14 cellular contexts compared by ENCODE assay signal in the genomic region with DNA sequence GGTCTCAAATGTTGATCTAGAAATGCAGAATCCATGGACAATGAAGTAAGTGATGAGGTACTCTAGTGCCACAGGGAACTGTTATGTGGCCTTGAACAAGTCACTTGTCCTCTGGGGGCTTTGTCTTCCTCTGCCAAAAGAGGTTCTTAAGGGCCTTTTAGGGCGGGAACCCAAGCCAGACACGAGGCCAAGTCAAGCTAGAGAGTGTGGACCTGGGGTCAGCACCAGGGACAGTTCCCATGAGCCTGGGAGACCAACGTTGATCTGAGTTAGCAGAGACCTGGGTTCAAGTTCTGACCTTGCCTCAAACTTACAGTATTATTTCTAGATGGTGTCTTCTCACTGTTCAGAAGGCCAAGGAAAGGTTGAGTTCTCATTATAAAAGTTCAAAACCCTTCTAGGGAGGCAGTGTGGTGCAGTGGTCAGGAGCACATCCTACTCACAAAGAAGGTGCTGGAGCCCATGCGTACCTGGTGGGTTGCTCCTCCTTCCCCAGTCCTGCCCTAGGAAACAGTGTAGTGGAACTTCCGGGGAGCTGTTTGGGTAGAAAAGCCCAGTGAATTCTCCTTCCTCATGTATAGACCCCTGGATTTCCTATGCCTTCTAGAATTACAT.
DNase-seq lines count a peak whose midpoint lies in the region; ATAC-seq and TF ChIP-seq lines count a peak whose summit lies in the region.
"Had no signal": no experiment of that assay in that cellular context is flagged by ENCODE, and none has a peak within 500 bp of the region (broad histone marks: within the 10 kb centered on the region; RNA-seq: fewer than 3 reads in every experiment).

No MANE protein-coding gene starts in this region.

- H3K9ac ChIP-seq in adipocyte (ENCODE audit: low read length): no peak overlapping the region

- TF ChIP-seq POLR2A in heart left ventricle (IDR thresholded peaks at IDR 0.05): no peak

- H3K4me3 ChIP-seq in Jurkat, Clone E6-1 (ENCODE audit: low read length): no peak overlapping the region
- H3K4me3 ChIP-seq in adipocyte (ENCODE audit: low read length) (no peak overlapping the region), heart left ventricle (no peak overlapping the region)

- no peaks in the 10 kb centered on the region for H3K4me1 ChIP-seq in adipocyte (ENCODE audit: control insufficient read depth, insufficient read depth, low read length)
- no peaks in the 10 kb centered on the region for H3K4me1 ChIP-seq in heart left ventricle

- 25 to 34% (median 30%) methylated on average over 5 of the region's 5 CpGs for WGBS in heart left ventricle, 4 donors

- TF ChIP-seq CTCF in heart left ventricle (IDR thresholded peaks at IDR 0.05): no peak

- H3K9me3 ChIP-seq in adipocyte (ENCODE audit: control insufficient read depth, low read length) (no peaks in the 10 kb centered on the region), heart left ventricle (no peaks in the 10 kb centered on the region)

- intact Hi-C loops in heart left ventricle (cut with DNase I): loop anchor here in 1 of 10 donors (10.0 kb wide), 1 partner anchor 231 kb away; no protein-coding TSS in a partner anchor

- peak; percentile 43 for DNase-seq in ELF-1 (ENCODE audit: low read depth, low spot score)
- peak; percentile 22 for DNase-seq in Jurkat, Clone E6-1 (ENCODE audit: low read depth, low spot score)
- DNase-seq in adipocyte (ENCODE audit: low read depth): peak; percentile 15
- peak; percentile 64 for DNase-seq in islet precursor cell
- no peak for DNase-seq in CD1c-positive myeloid dendritic cell (ENCODE audit: extremely low spot score)
- no peak for DNase-seq in activated effector memory CD4-positive, alpha-beta T cell treated with anti-CD3 and anti-CD28 coated beads, Interleukin-2, amount 50 U/mL, for 16 hours
- no peak for DNase-seq in cerebellum (ENCODE audit: low spot score)
- DNase-seq in heart left ventricle: no peak
- DNase-seq: hippocampal formation; NCI-H1105 treated with DMSO at 0.1 percent for 48 hours; NK-92 treated with Interleukin-12 subunit alpha and Interleukin-12 subunit beta, amount 100 ng/mL, for 24 hours; stimulated activated CD4-positive, alpha-beta T cell treated with anti-CD3 and anti-CD28 coated beads, Interleukin-12 subunit alpha, Interleukin-12 subunit beta, amount 100 ng/mL, for 4 hours; T-helper 9 cell had no signal

- H3K36me3 ChIP-seq in adipocyte (ENCODE audit: control insufficient read depth, insufficient read depth, low read length, severe bottlenecking) (no peaks in the 10 kb centered on the region), heart left ventricle (no peaks in the 10 kb centered on the region)

- H3K27me3 ChIP-seq in adipocyte (replicated peaks; ENCODE audit: control insufficient read depth, insufficient read depth, low read length) (peaks cover 54% of the 10 kb centered on the region), heart left ventricle (peaks cover 0 to 32% (median 3%) of the 10 kb centered on the region in 9 donors)

- no peak for ATAC-seq in heart left ventricle
- ATAC-seq: stimulated activated memory B cell treated with anti-CD40 and anti-IgM and Interleukin-4, amounts not matched to agents 10 μg/mL and 1 μg/mL and 100 μg/mL, for 72 hours had no signal

- no peak overlapping the region for H3K27ac ChIP-seq in heart left ventricle

Comparison
In these comparisons a context has a peak if more than half of its experiments do, and no peak if none do; other contexts are left out.
1. DNase-seq: peak in ELF-1 (single experiment), Jurkat, Clone E6-1 (single experiment), adipocyte (single experiment) and islet precursor cell (single experiment); none in CD1c-positive myeloid dendritic cell (single experiment), activated effector memory CD4-positive, alpha-beta T cell treated with anti-CD3 and anti-CD28 coated beads, Interleukin-2, amount 50 U/mL, for 16 hours (single experiment), cerebellum (single experiment) and heart left ventricle (0 of 5).